ENCODE assay signal across 1 cellular context in genomic region chr12:49022558-49023178, GRCh38.
TF ChIP-seq lines count a peak whose summit lies in the region.

No MANE protein-coding gene starts in this region.

TF ChIP-seq in WTC11, 78 proteins besides CTCF, POLR2A, EP300 and RAD21:
- TF ChIP-seq ZNF219 (CRISPR knock-in tag; IDR thresholded peaks at IDR 0.05; ENCODE audit: borderline replicate concordance) (no peak), ZNF121 (CRISPR knock-in tag; IDR thresholded peaks at IDR 0.05) (no peak), STAT6 (CRISPR knock-in tag; conservative IDR thresholded peaks at IDR 0.05; ENCODE audit: low read depth) (no peak), NR2C2 (CRISPR knock-in tag; IDR thresholded peaks at IDR 0.05) (no peak), SMAD4 (CRISPR knock-in tag; IDR thresholded peaks at IDR 0.05) (no peak), CDX4 (CRISPR knock-in tag; IDR thresholded peaks at IDR 0.05; ENCODE audit: borderline replicate concordance) (no peak), ESRRA (CRISPR knock-in tag; IDR thresholded peaks at IDR 0.05; ENCODE audit: borderline replicate concordance) (no peak), TP53 (CRISPR knock-in tag; IDR thresholded peaks at IDR 0.05) (no peak), MLX (CRISPR knock-in tag; IDR thresholded peaks at IDR 0.05) (no peak), ZNF671 (CRISPR knock-in tag; IDR thresholded peaks at IDR 0.05) (no peak), EMX1 (CRISPR knock-in tag; IDR thresholded peaks at IDR 0.05) (no peak), USF2 (CRISPR knock-in tag; IDR thresholded peaks at IDR 0.05) (no peak), NFE2L1 (CRISPR knock-in tag; IDR thresholded peaks at IDR 0.05) (no peak), TEAD4 (CRISPR knock-in tag; IDR thresholded peaks at IDR 0.05) (no peak), ETV6 (CRISPR knock-in tag; IDR thresholded peaks at IDR 0.05) (no peak)
